6 cellular contexts compared by ENCODE assay signal in the genomic region with DNA sequence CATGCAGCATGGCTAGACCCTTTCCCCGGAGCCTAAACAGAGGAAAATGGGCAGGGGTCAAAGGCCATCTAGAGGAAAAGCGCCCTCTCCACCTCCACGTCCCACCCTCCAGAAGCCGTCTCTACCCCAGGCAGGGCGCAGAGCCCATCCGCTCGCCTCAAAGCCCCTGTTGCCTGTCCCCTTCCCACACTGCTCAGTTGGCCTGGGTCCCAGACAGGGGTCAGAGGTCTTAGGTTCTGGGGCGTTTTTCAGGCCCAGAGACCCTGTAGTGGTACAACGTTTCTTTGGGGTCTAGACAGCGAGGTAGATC. TPM values are rescaled to one million over a fixed set of nuclear protein-coding genes. Genes with fewer than 3 reads are reported as not detected.
DNase-seq lines count a peak whose midpoint lies in the region; ATAC-seq and TF ChIP-seq lines count a peak whose summit lies in the region.

No MANE protein-coding gene starts in this region.

- intact Hi-C loops in MCF 10A (cut with micrococcal nuclease) = no loop called here

- no peaks in the 10 kb centered on the region for H3K4me1 Mint-ChIP-seq in MCF 10A (ENCODE audit: insufficient read depth, unreplicated experiment)
- H3K4me1 Mint-ChIP-seq in neural progenitor cell = peaks cover 24% of the 10 kb centered on the region

- peaks cover 18% of the 10 kb centered on the region for H3F3A ChIP-seq in neural progenitor cell (ENCODE audit: low read depth)

- ATAC-seq in GM18502 (IDR thresholded peaks at IDR 0.05; ENCODE audit: poor library complexity, unreplicated experiment) (peak; percentile 19), HG03064 (IDR thresholded peaks at IDR 0.05; ENCODE audit: low read depth, unreplicated experiment) (peak; percentile 3), HG03139 (IDR thresholded peaks at IDR 0.05; ENCODE audit: unreplicated experiment) (no peak)

- H3K27ac ChIP-seq in neural progenitor cell = peak overlapping the region; percentile 7

- H3K9me3 Mint-ChIP-seq in MCF 10A (ENCODE audit: unreplicated experiment) = no peaks in the 10 kb centered on the region
- H3K9me3 Mint-ChIP-seq in neural progenitor cell = no peaks in the 10 kb centered on the region

- H2AFZ ChIP-seq in neural progenitor cell (replicated peaks) = peak overlapping the region; percentile 28

- no peaks in the 10 kb centered on the region for H3K27me3 Mint-ChIP-seq in MCF 10A (ENCODE audit: insufficient read depth, unreplicated experiment)
- peaks cover 12% of the 10 kb centered on the region for H3K27me3 Mint-ChIP-seq in neural progenitor cell (ENCODE audit: insufficient read depth, low read depth)

- peak overlapping the region; percentile 44 for H3K4me3 ChIP-seq in neural progenitor cell

- CTCF ChIA-PET in MCF 10A (lab: Yijun Ruan, JAX) = interaction anchor here (0.6 kb wide), 3 partner anchors 42 to 618 kb away, joined by 3 read pairs; a partner anchor contains a TSS

- H3K9ac ChIP-seq in neural progenitor cell = no peak overlapping the region

- DNase-seq in MCF 10A (ENCODE audit: unreplicated experiment) (no peak), neural progenitor cell (ENCODE audit: low spot score) (no peak), NCI-H345 (lab: John Stamatoyannopoulos, UW) (no peak)

- BruUV-seq in MCF 10A (replicated peaks; lab: Mats Ljungman, UMichigan) = no TSS peak

- H3K27ac Mint-ChIP-seq in MCF 10A (ENCODE audit: low read depth, unreplicated experiment) = peak overlapping the region; percentile 88
- H3K27ac Mint-ChIP-seq in neural progenitor cell = peak overlapping the region; percentile 29

- no peaks in the 10 kb centered on the region for H3K9me3 ChIP-seq in neural progenitor cell (ENCODE audit: low read depth)

- H4K20me1 ChIP-seq in neural progenitor cell (ENCODE audit: low read depth) = no peaks in the 10 kb centered on the region

- H3K36me3 ChIP-seq in neural progenitor cell = no peaks in the 10 kb centered on the region

- H3K79me2 ChIP-seq in neural progenitor cell (ENCODE audit: low read depth) = no peaks in the 10 kb centered on the region

- H3K4me2 ChIP-seq in neural progenitor cell = peak overlapping the region; percentile 77

- no peaks in the 10 kb centered on the region for H3K27me3 ChIP-seq in neural progenitor cell

- POLR2A ChIA-PET in MCF 10A (lab: Yijun Ruan, JAX) = interaction anchor here (0.7 to 2.9 kb wide), 20 partner anchors 9 to 644 kb away, joined by 3 to 43 read pairs (median 4); partner anchors contain the start of genes GRWD1, KDELR1, RPL18 and SPHK2

- peaks cover 4% of the 10 kb centered on the region for H3K4me1 ChIP-seq in neural progenitor cell

- peak overlapping the region; percentile 79 for H3K4me3 Mint-ChIP-seq in MCF 10A (ENCODE audit: unreplicated experiment)
- H3K4me3 Mint-ChIP-seq in neural progenitor cell = peak overlapping the region; percentile 83

- TF ChIP-seq CTCF in MCF 10A (IDR thresholded peaks at IDR 0.05; ENCODE audit: unreplicated experiment) (no peak), neural progenitor cell (IDR thresholded peaks at IDR 0.05) (no peak)

- H3K36me3 Mint-ChIP-seq in MCF 10A (ENCODE audit: insufficient read depth, unreplicated experiment) = peaks cover 6% of the 10 kb centered on the region
- H3K36me3 Mint-ChIP-seq in neural progenitor cell = no peaks in the 10 kb centered on the region

RNA-seq across cellular contexts. Expression of gene TMEM143, which starts 0.3 kb away (rescaled TPM):
- 6.0 and 7.6 TPM in 2 replicates for total RNA-seq in MCF 10A (2022)
- 3.1 and 9.4 TPM in 2 replicates for total RNA-seq in neural progenitor cell (ENCODE audit: low replicate concordance)

RNA-seq across cellular contexts. Expression of gene SYNGR4, which starts 0.7 kb away (rescaled TPM):
- total RNA-seq in MCF 10A (2022) (not detected in 2 replicates), neural progenitor cell (ENCODE audit: low replicate concordance) (not detected in 2 replicates)

RNA-seq across cellular contexts. Expression of gene KDELR1, which starts 27.9 kb away (rescaled TPM):
- total RNA-seq in MCF 10A (2022) (113 and 134 TPM in 2 replicates), neural progenitor cell (ENCODE audit: low replicate concordance) (106 and 161 TPM in 2 replicates)

RNA-seq across cellular contexts. Expression of gene GRIN2D, which starts 30.0 kb away (rescaled TPM):
- 0.35 and 0.39 TPM in 2 replicates for total RNA-seq in MCF 10A (2022)
- total RNA-seq in neural progenitor cell (ENCODE audit: low replicate concordance) = 0.28 and 0.45 TPM in 2 replicates

RNA-seq across cellular contexts. Expression of gene EMP3, which starts 38.1 kb away (rescaled TPM):
- total RNA-seq in MCF 10A (2022) (190 and 198 TPM in 2 replicates), neural progenitor cell (ENCODE audit: low replicate concordance) (1.2 and 10.7 TPM in 2 replicates)
